Comparison of ENCODE assay signal across 29 cellular contexts in the genomic region with DNA sequence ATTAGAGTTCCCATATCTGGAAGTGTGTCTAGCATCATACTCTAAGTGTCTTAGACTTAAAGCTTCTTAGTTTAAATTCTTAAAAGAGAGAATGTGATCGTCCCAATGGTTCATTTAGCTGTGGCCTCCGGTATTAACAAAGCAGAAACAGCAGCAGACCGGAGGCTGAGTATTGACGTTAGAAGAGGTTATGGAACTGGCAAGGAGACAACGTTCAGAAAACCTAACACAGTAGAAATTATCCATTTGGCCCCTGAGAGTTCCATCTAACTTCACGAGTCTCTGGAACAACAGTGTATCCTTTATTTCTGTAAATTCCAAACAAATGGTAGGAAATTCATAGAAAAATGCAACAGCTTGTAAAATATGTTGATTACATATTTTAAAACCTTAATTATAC.
DNase-seq lines count a peak whose midpoint lies in the region; ATAC-seq and TF ChIP-seq lines count a peak whose summit lies in the region.
"Had no signal": no experiment of that assay in that cellular context is flagged by ENCODE, and none has a peak within 500 bp of the region (broad histone marks: within the 10 kb centered on the region; RNA-seq: fewer than 3 reads in every experiment).

No MANE protein-coding gene starts in this region.

- H3K9me3 ChIP-seq in SJCRH30 (replicated peaks) (no peaks in the 10 kb centered on the region; the same call in 1 of the 2 replicates), mesenchymal stem cell (ENCODE audit: control insufficient read depth, low read length) (no peaks in the 10 kb centered on the region), smooth muscle cell (replicated peaks; ENCODE audit: low read depth) (no peaks in the 10 kb centered on the region), MM.1S (replicated peaks; ENCODE audit: insufficient read depth, low read length) (no peaks in the 10 kb centered on the region)
- H3K9me3 ChIP-seq: adrenal gland, BE2C, body of pancreas, testis, uterus had no signal

- peaks cover 8% of the 10 kb centered on the region for H3K4me1 Mint-ChIP-seq in activated naive CD4-positive, alpha-beta T cell treated with anti-CD3 and anti-CD28 coated beads, Interleukin-2, amount 10 ng/mL, durations not matched to agents 7 days and 5 days

- H2BK12ac ChIP-seq in mesenchymal stem cell (ENCODE audit: low read length in 2 of 2): no peak overlapping the region

- ATAC-seq in GM21717 (IDR thresholded peaks at IDR 0.05; ENCODE audit: unreplicated experiment): no peak
- ATAC-seq: activated CD8-positive, alpha-beta T cell treated with anti-CD3 and anti-CD28 coated beads for 36 hours; CD8-positive, alpha-beta T cell; naive thymus-derived CD8-positive, alpha-beta T cell; stimulated activated naive CD8-positive, alpha-beta T cell treated with anti-CD3 and anti-CD28 coated beads, Interleukin-15, Interleukin-2, amounts not matched to agents 100 U/mL and 50 U/mL, for 24 hours had no signal

- H3K79me2 ChIP-seq in smooth muscle cell (ENCODE audit: low read depth) (no peaks in the 10 kb centered on the region), MM.1S (ENCODE audit: low read length) (no peaks in the 10 kb centered on the region)

- no peak overlapping the region for H3K4me3 ChIP-seq in SJCRH30
- H3K4me3 ChIP-seq in mesenchymal stem cell (ENCODE audit: insufficient read depth in 1 of 2, low read depth in 1 of 2, low read length in 2 of 2): no peak overlapping the region
- H3K4me3 ChIP-seq in smooth muscle cell: no peak overlapping the region
- H3K4me3 ChIP-seq in MM.1S (ENCODE audit: low read length): no peak overlapping the region
- H3K4me3 ChIP-seq: adrenal gland, body of pancreas, testis, uterus had no signal

- H3K9me2 ChIP-seq in MM.1S (replicated peaks; ENCODE audit: insufficient read depth, low read length): no peaks in the 10 kb centered on the region

- no peak overlapping the region for H3K23ac ChIP-seq in mesenchymal stem cell (ENCODE audit: low read length in 2 of 2)

- no peaks in the 10 kb centered on the region for H3K79me1 ChIP-seq in mesenchymal stem cell (replicated peaks; ENCODE audit: low read length, poor library complexity, severe bottlenecking)

- CTCF ChIA-PET in activated naive CD4-positive, alpha-beta T cell treated with anti-CD3 and anti-CD28 coated beads, Interleukin-2, amount 10 ng/mL, durations not matched to agents 7 days and 5 days (lab: Charles Lee): no interaction called here

- H3K4me1 ChIP-seq in SJCRH30 (peaks cover 19% of the 10 kb centered on the region), mesenchymal stem cell (ENCODE audit: control insufficient read depth, insufficient read depth, low read depth, low read length) (peaks cover 3% of the 10 kb centered on the region), smooth muscle cell (ENCODE audit: low read depth) (no peaks in the 10 kb centered on the region), MM.1S (ENCODE audit: low read length) (0 out of 2 replicates have a peak, but pooled peaks cover 7% of the 10 kb centered on the region)
- H3K4me1 ChIP-seq: BE2C, body of pancreas, testis, uterus had no signal

- H3K18ac ChIP-seq in mesenchymal stem cell (ENCODE audit: low read depth in 1 of 2, low read length in 2 of 2): no peak overlapping the region

- peaks cover 2% of the 10 kb centered on the region for H3K9me3 Mint-ChIP-seq in activated naive CD4-positive, alpha-beta T cell treated with anti-CD3 and anti-CD28 coated beads, Interleukin-2, amount 10 ng/mL, durations not matched to agents 7 days and 5 days
- H3K9me3 Mint-ChIP-seq: activated CD8-positive, alpha-beta T cell treated with anti-CD3 and anti-CD28 coated beads for 36 hours; activated naive CD4-positive, alpha-beta T cell treated with anti-CD3 and anti-CD28 coated beads for 36 hours; CD8-positive, alpha-beta T cell had no signal

- H3K27me3 ChIP-seq in SJCRH30 (no peaks in the 10 kb centered on the region), mesenchymal stem cell (ENCODE audit: control insufficient read depth in 1 of 2, insufficient read depth in 1 of 2, low read length in 2 of 2) (no peaks in the 10 kb centered on the region), smooth muscle cell (ENCODE audit: low read depth) (no peaks in the 10 kb centered on the region), MM.1S (replicated peaks; ENCODE audit: insufficient read depth, low read length) (no peaks in the 10 kb centered on the region)
- H3K27me3 ChIP-seq: adrenal gland, BE2C, body of pancreas, testis, uterus had no signal

- no peak overlapping the region for H2BK15ac ChIP-seq in mesenchymal stem cell (ENCODE audit: low read depth, poor library complexity, severe bottlenecking)

- H2BK5ac ChIP-seq in mesenchymal stem cell (ENCODE audit: low read depth, low read length, poor library complexity, severe bottlenecking): no peak overlapping the region

- H3K36me3 ChIP-seq in SJCRH30: no peaks in the 10 kb centered on the region
- no peaks in the 10 kb centered on the region for H3K36me3 ChIP-seq in mesenchymal stem cell (ENCODE audit: control insufficient read depth in 1 of 2, insufficient read depth in 2 of 2, low read depth in 1 of 2, low read length in 2 of 2)
- no peaks in the 10 kb centered on the region for H3K36me3 ChIP-seq in smooth muscle cell (ENCODE audit: low read depth)
- no peaks in the 10 kb centered on the region for H3K36me3 ChIP-seq in MM.1S (replicated peaks; ENCODE audit: insufficient read depth, low read length)
- H3K36me3 ChIP-seq: adrenal gland, BE2C, uterus had no signal

- peak overlapping the region; percentile 27 for H3K27ac ChIP-seq in SJCRH30
- H3K27ac ChIP-seq in mesenchymal stem cell (ENCODE audit: low read length, poor library complexity, severe bottlenecking): no peak overlapping the region
- H3K27ac ChIP-seq in smooth muscle cell (ENCODE audit: low read depth): peak overlapping the region; percentile 67
- H3K27ac ChIP-seq in MM.1S (ENCODE audit: low read length): no peak overlapping the region
- H3K27ac ChIP-seq: body of pancreas, testis had no signal

- H2AK5ac ChIP-seq in mesenchymal stem cell (ENCODE audit: low read length, severe bottlenecking): no peak overlapping the region

- no peak overlapping the region for H2AFZ ChIP-seq in mesenchymal stem cell (ENCODE audit: low read depth, low read length)
- peak overlapping the region; percentile 30 for H2AFZ ChIP-seq in smooth muscle cell (ENCODE audit: low read depth)
- no peak overlapping the region for H2AFZ ChIP-seq in MM.1S (ENCODE audit: low read length)

- H4K91ac ChIP-seq in mesenchymal stem cell (ENCODE audit: low read length): no peak overlapping the region

- no peak overlapping the region for H3K14ac ChIP-seq in mesenchymal stem cell (ENCODE audit: low read length in 2 of 2)

- H3K4me2 ChIP-seq in mesenchymal stem cell (ENCODE audit: low read length, poor library complexity, severe bottlenecking) (no peak overlapping the region), smooth muscle cell (no peak overlapping the region), MM.1S (ENCODE audit: low read depth, low read length) (no peak overlapping the region)

- H4K20me1 ChIP-seq in smooth muscle cell (ENCODE audit: low read depth) (no peaks in the 10 kb centered on the region), MM.1S (ENCODE audit: insufficient read depth, low read length) (no peaks in the 10 kb centered on the region)

- H3K4me3 Mint-ChIP-seq in activated naive CD4-positive, alpha-beta T cell treated with anti-CD3 and anti-CD28 coated beads, Interleukin-2, amount 10 ng/mL, durations not matched to agents 7 days and 5 days: no peak overlapping the region
- H3K4me3 Mint-ChIP-seq: activated CD8-positive, alpha-beta T cell treated with anti-CD3 and anti-CD28 coated beads for 36 hours; activated naive CD4-positive, alpha-beta T cell treated with anti-CD3 and anti-CD28 coated beads for 36 hours; CD8-positive, alpha-beta T cell; naive thymus-derived CD8-positive, alpha-beta T cell; T-helper 2 cell treated with Interferon-gamma antibody and Interleukin-4, amounts not matched to agents 5 μg/mL and 100 μg/mL, for 36 hours had no signal

- no peak overlapping the region for H3K27ac Mint-ChIP-seq in activated naive CD4-positive, alpha-beta T cell treated with anti-CD3 and anti-CD28 coated beads, Interleukin-2, amount 10 ng/mL, durations not matched to agents 7 days and 5 days
- H3K27ac Mint-ChIP-seq: activated CD8-positive, alpha-beta T cell treated with anti-CD3 and anti-CD28 coated beads for 36 hours; activated naive CD4-positive, alpha-beta T cell treated with anti-CD3 and anti-CD28 coated beads for 36 hours; CD8-positive, alpha-beta T cell; naive thymus-derived CD8-positive, alpha-beta T cell; T-helper 2 cell treated with Interferon-gamma antibody and Interleukin-4, amounts not matched to agents 5 μg/mL and 100 μg/mL, for 36 hours had no signal

- H3K36me3 Mint-ChIP-seq in activated naive CD4-positive, alpha-beta T cell treated with anti-CD3 and anti-CD28 coated beads, Interleukin-2, amount 10 ng/mL, durations not matched to agents 7 days and 5 days: no peaks in the 10 kb centered on the region
- H3K36me3 Mint-ChIP-seq: CD8-positive, alpha-beta T cell; naive thymus-derived CD8-positive, alpha-beta T cell had no signal

- DNase-seq in SJCRH30: peak in 1 of 2 experiments; percentile 26
- peak; percentile 41 for DNase-seq in fibroblast of peridontal ligament (ENCODE audit: extremely low read depth)
- no peak for DNase-seq in mesenchymal stem cell
- no peak for DNase-seq in smooth muscle cell (lab: John Stamatoyannopoulos, UW; ENCODE audit: unreplicated experiment)
- no peak for DNase-seq in MM.1S
- no peak for DNase-seq in activated naive CD4-positive, alpha-beta T cell treated with anti-CD3 and anti-CD28 coated beads, Interleukin-2, amount 10 ng/mL, durations not matched to agents 7 days and 5 days
- DNase-seq: activated CD4-positive, alpha-beta T cell treated with anti-CD3 and anti-CD28 coated beads for 1 hour; activated CD8-positive, alpha-beta T cell treated with anti-CD3 and anti-CD28 coated beads for 36 hours; activated naive CD4-positive, alpha-beta T cell treated with anti-CD3 and anti-CD28 coated beads for 36 hours; CD8-positive, alpha-beta T cell; DMS 273 treated with DMSO at 0.1 percent for 48 hours; EL; glutamatergic neuron; H7; islet precursor cell; midbrain; naive thymus-derived CD8-positive, alpha-beta T cell; NCI-H2029; NCI-H510A treated with DMSO at 0.1 percent for 48 hours; nucleus accumbens; stimulated activated CD4-positive, alpha-beta T cell treated with anti-CD3 and anti-CD28 coated beads, Interleukin-1b, Interleukin-23, amount 100 ng/mL, for 48 hours; stimulated activated naive CD8-positive, alpha-beta T cell treated with anti-CD3 and anti-CD28 coated beads, Interleukin-15, Interleukin-2, amounts not matched to agents 100 U/mL and 50 U/mL, for 24 hours; testis had no signal

- no peak overlapping the region for H2BK120ac ChIP-seq in mesenchymal stem cell (ENCODE audit: low read depth, low read length)

- no peak for TF ChIP-seq CTCF in smooth muscle cell (IDR thresholded peaks at IDR 0.05; ENCODE audit: borderline replicate concordance, insufficient read depth, poor library complexity, severe bottlenecking)
- no peak for TF ChIP-seq CTCF in MM.1S (IDR thresholded peaks at IDR 0.05; ENCODE audit: low read length)

- H4K8ac ChIP-seq in mesenchymal stem cell (ENCODE audit: low read length): no peak overlapping the region

- 96% methylated on average over 5 of the region's 6 CpGs for WGBS in mesenchymal stem cell
- 76% methylated on average over 6 of the region's 6 CpGs for WGBS in smooth muscle cell (ENCODE audit: low lambda C conversion rate)

- H3K27me3 Mint-ChIP-seq in activated naive CD4-positive, alpha-beta T cell treated with anti-CD3 and anti-CD28 coated beads, Interleukin-2, amount 10 ng/mL, durations not matched to agents 7 days and 5 days: no peaks in the 10 kb centered on the region
- H3K27me3 Mint-ChIP-seq: activated CD8-positive, alpha-beta T cell treated with anti-CD3 and anti-CD28 coated beads for 36 hours had no signal

- H3K4ac ChIP-seq in mesenchymal stem cell (ENCODE audit: low read depth in 1 of 2, low read length in 2 of 2): no peak overlapping the region

- H3F3A ChIP-seq in smooth muscle cell (ENCODE audit: low read depth) (no peaks in the 10 kb centered on the region), MM.1S (ENCODE audit: insufficient read depth, low read length) (no peaks in the 10 kb centered on the region)

- H3K9ac ChIP-seq in mesenchymal stem cell (ENCODE audit: low read length) (peak overlapping the region; percentile 77), smooth muscle cell (ENCODE audit: low read depth) (no peak overlapping the region), MM.1S (ENCODE audit: low read length) (no peak overlapping the region)

Comparison
In these comparisons a context has a peak if more than half of its experiments do, and no peak if none do; other contexts are left out.
1. H3K27ac ChIP-seq: peak in SJCRH30 (single experiment) and smooth muscle cell (single experiment); none in mesenchymal stem cell (single experiment) and MM.1S (single experiment).